19 cellular contexts compared by ENCODE assay signal in genomic region chr11:76085321-76085720, GRCh38.
"Had no signal": no experiment of that assay in that cellular context is flagged by ENCODE, and none has a peak within 500 bp of the region (broad histone marks: within the 10 kb centered on the region; RNA-seq: fewer than 3 reads in every experiment).

No MANE protein-coding gene starts in this region.

- H3K4me3 Mint-ChIP-seq: natural killer cell; stimulated activated naive CD8-positive, alpha-beta T cell treated with anti-CD3 and anti-CD28 coated beads, Interleukin-15, Interleukin-2, amounts not matched to agents 100 ng/mL and 50 ng/mL, for 24 hours had no signal

- H3K4me3 ChIP-seq: mucosa of descending colon, right atrium auricular region, sigmoid colon, skin epidermis, thoracic aorta, transverse colon had no signal

- H3K27me3 Mint-ChIP-seq: stimulated activated naive CD8-positive, alpha-beta T cell treated with anti-CD3 and anti-CD28 coated beads, Interleukin-15, Interleukin-2, amounts not matched to agents 100 ng/mL and 50 ng/mL, for 24 hours had no signal

- H3K9me3 ChIP-seq: mucosa of descending colon, neutrophil, sigmoid colon, thoracic aorta, transverse colon had no signal

- H3K27ac ChIP-seq: neutrophil, right atrium auricular region, skin epidermis, thoracic aorta, transverse colon had no signal

- H3K36me3 ChIP-seq: neutrophil, right atrium auricular region, thoracic aorta, transverse colon had no signal

- DNase-seq: cerebellar nuclear complex; dermis blood vessel endothelial cell; effector CD4-positive, alpha-beta T cell; foreskin melanocyte; head of caudate nucleus; hypothalamus; kidney glomerular epithelial cell; mammary epithelial cell; mucosa of descending colon; natural killer cell; sigmoid colon; stimulated activated CD4-positive, alpha-beta T cell treated with anti-CD3 and anti-CD28 coated beads, Interleukin-2, amount 100 ng/mL, for 48 hours; substantia nigra; transverse colon had no signal

- H3K27ac Mint-ChIP-seq: natural killer cell; stimulated activated naive CD8-positive, alpha-beta T cell treated with anti-CD3 and anti-CD28 coated beads, Interleukin-15, Interleukin-2, amounts not matched to agents 100 ng/mL and 50 ng/mL, for 24 hours had no signal

- H3K9me3 Mint-ChIP-seq: natural killer cell had no signal

- H3K27me3 ChIP-seq: neutrophil, right atrium auricular region, sigmoid colon, transverse colon had no signal

- ATAC-seq: mucosa of descending colon, natural killer cell had no signal
